In the genomic region with DNA sequence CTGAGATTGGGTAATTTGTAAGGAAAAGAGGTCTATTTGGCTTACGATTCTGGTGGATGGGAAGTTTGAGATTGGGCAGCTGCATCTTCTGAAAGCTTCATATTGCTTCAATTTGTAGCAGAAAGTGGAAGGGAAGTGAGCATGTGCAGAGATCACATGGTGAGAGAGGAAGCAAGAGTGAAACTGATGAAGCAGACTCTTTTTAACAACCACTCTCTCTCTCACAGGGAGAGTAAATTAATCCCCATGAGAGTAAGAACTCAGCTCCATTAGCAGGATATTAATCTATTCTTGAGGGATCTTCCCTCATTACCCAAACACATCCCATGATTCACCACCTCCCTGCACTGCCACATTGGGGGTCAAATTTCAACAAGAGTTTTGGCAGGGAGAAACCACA, we compare ENCODE assay signal across 22 cellular contexts.
DNase-seq lines count a peak whose midpoint lies in the region; ATAC-seq, FAIRE-seq and TF ChIP-seq lines count a peak whose summit lies in the region.
"Had no signal": no experiment of that assay in that cellular context is flagged by ENCODE, and none has a peak within 500 bp of the region (broad histone marks: within the 10 kb centered on the region; RNA-seq: fewer than 3 reads in every experiment).

No MANE protein-coding gene starts in this region.

- TF ChIP-seq POLR2A in GM12878 (IDR thresholded peaks at IDR 0.05; ENCODE audit: low read depth, low read length), result no peak

- 33% methylated on average over 1 of the region's 1 CpG for WGBS in GM12878 (ENCODE audit: insufficient coverage, insufficient replicate concordance, low lambda C conversion rate, missing lambda C conversion rate)

- no peak overlapping the region for H3K4me3 ChIP-seq in GM12878
- H3K4me3 ChIP-seq: BLaER1, GM23338 had no signal

- no peak overlapping the region for H2AFZ ChIP-seq in GM12878 (ENCODE audit: control insufficient read depth, low read depth, low read length)
- H2AFZ ChIP-seq: GM23338 had no signal

- no peak for TF ChIP-seq RAD21 in GM12878 (IDR thresholded peaks at IDR 0.05; ENCODE audit: insufficient read depth, low read depth, low read length)

- H3K79me2 ChIP-seq in GM12878 (ENCODE audit: control insufficient read depth, insufficient read depth, low read length), result no peaks in the 10 kb centered on the region

- no peaks in the 10 kb centered on the region for H3K36me3 ChIP-seq in GM12878 (ENCODE audit: control insufficient read depth in 2 of 2, insufficient read depth in 2 of 2, low read length in 1 of 2)
- H3K36me3 ChIP-seq: BLaER1 had no signal

- SMC1A ChIA-PET in GM12878 (lab: Charles Lee; ENCODE audit: uncharacterized antibody, unreplicated experiment), result no interaction called here

- ATAC-seq in GM12878, result no peak
- ATAC-seq in HG02642 (IDR thresholded peaks at IDR 0.05; ENCODE audit: poor library complexity, unreplicated experiment), result no peak
- ATAC-seq: CD8-positive, alpha-beta T cell; GM23338; HCT116 had no signal

- intact Hi-C loops in GM12878 (cut with micrococcal nuclease; ENCODE audit: unreplicated experiment), result no loop called here

- CTCF ChIA-PET in GM12878 (lab: Yijun Ruan, JAX), result no interaction called here

- BruUV-seq in GM12878 (replicated peaks; lab: Mats Ljungman, UMichigan), result no TSS peak

- H3K27me3 ChIP-seq in GM12878 (replicated peaks in 1 of 2; ENCODE audit: control insufficient read depth in 2 of 2, insufficient read depth in 2 of 2, low read length in 1 of 2), result no peaks in the 10 kb centered on the region
- H3K27me3 ChIP-seq: BLaER1 had no signal

- peak; percentile 34 for DNase-seq in NCI-H2107 treated with DMSO at 0.1 percent for 48 hours (lab: John Stamatoyannopoulos, UW; ENCODE audit: unreplicated experiment)
- no peak for DNase-seq in NCI-H2107 (lab: John Stamatoyannopoulos, UW)
- peak; percentile 4 to 52 for DNase-seq in NCI-H524 (lab: John Stamatoyannopoulos, UW)
- DNase-seq in NCI-H524 treated with DMSO at 0.1 percent for 48 hours (lab: John Stamatoyannopoulos, UW), result no peak
- DNase-seq in GM12878 (ENCODE audit: low read depth, low spot score), result no peak
- peak; percentile 15 for DNase-seq in left kidney (ENCODE audit: low read depth, low spot score)
- DNase-seq in ureter (ENCODE audit: low spot score), result no peak
- DNase-seq: Caco-2; CD4-positive, CD25-positive, alpha-beta regulatory T cell; CD8-positive, alpha-beta T cell; DMS153; EL; GDM1; H9 had no signal

- no peaks in the 10 kb centered on the region for H3K4me1 ChIP-seq in GM12878 (ENCODE audit: control insufficient read depth, insufficient read depth, low read length)
- H3K4me1 ChIP-seq: BLaER1, Caco-2 had no signal

- POLR2A ChIA-PET in GM12878 (lab: Charles Lee), result interaction anchor here (0.6 kb wide), 1 partner anchor 101 kb away, joined by 3 read pairs; no protein-coding TSS in a partner anchor

- no peak overlapping the region for H3K4me2 ChIP-seq in GM12878 (ENCODE audit: control insufficient read depth, insufficient read depth)
- H3K4me2 ChIP-seq: BLaER1, GM23338 had no signal

- TF ChIP-seq CTCF in GM12878 (IDR thresholded peaks at IDR 0.05 in 2 of 3, conservative IDR thresholded peaks at IDR 0.05 in 1 of 3; ENCODE audit: control insufficient read depth in 2 of 3, extremely low read depth in 1 of 3, insufficient read depth in 1 of 3, low read depth in 3 of 3, low read length in 3 of 3), result no peak

- H3K9me3 ChIP-seq in GM12878 (replicated peaks; ENCODE audit: control insufficient read depth, insufficient read depth, low read length), result no peaks in the 10 kb centered on the region
- H3K9me3 ChIP-seq: BLaER1, Caco-2 had no signal

- in situ Hi-C loops in GM12878 (cut with MboI), result no loop called here

- FAIRE-seq in GM12878 (lab: Jason Lieb, UNC), result no peak
- FAIRE-seq: A204.1, GM12892 had no signal

- H3K27ac ChIP-seq in GM12878 (ENCODE audit: control insufficient read depth, insufficient read depth), result no peak overlapping the region
- H3K27ac ChIP-seq: 22Rv1, BLaER1, C4-2B had no signal

- H3K9ac ChIP-seq in GM12878 (ENCODE audit: control insufficient read depth, insufficient read depth, low read length), result no peak overlapping the region
- H3K9ac ChIP-seq: BLaER1 had no signal

- no peaks in the 10 kb centered on the region for H4K20me1 ChIP-seq in GM12878 (ENCODE audit: control insufficient read depth, insufficient read depth)
- H4K20me1 ChIP-seq: BLaER1 had no signal

- no peak for TF ChIP-seq EP300 in GM12878 (IDR thresholded peaks at IDR 0.05; ENCODE audit: borderline replicate concordance in 1 of 2, control insufficient read depth in 1 of 2, low read depth in 2 of 2, low read length in 2 of 2)

- RAD21 ChIA-PET in GM12878 (lab: Charles Lee; ENCODE audit: unreplicated experiment), result no interaction called here

TF ChIP-seq in GM12878, 131 proteins besides CTCF, POLR2A, EP300 and RAD21:
- TF ChIP-seq MEF2B (IDR thresholded peaks at IDR 0.05; ENCODE audit: partially characterized antibody, poor library complexity, severe bottlenecking) (peak; percentile 66), IRF4 (IDR thresholded peaks at IDR 0.05; ENCODE audit: low read depth, low read length) (no peak), ZZZ3 (IDR thresholded peaks at IDR 0.05; ENCODE audit: control insufficient read depth, insufficient read length, low read depth) (no peak), MTA2 (IDR thresholded peaks at IDR 0.05; ENCODE audit: low read depth) (peak; percentile 54; the same call in 1 of the 2 replicates), SMARCA5 (IDR thresholded peaks at IDR 0.05) (no peak)

Comparison
In these comparisons a context has a peak if more than half of its experiments do, and no peak if none do; other contexts are left out.
1. DNase-seq: peak in NCI-H2107 treated with DMSO at 0.1 percent for 48 hours (single experiment), NCI-H524 (2 of 2) and left kidney (single experiment); none in NCI-H2107 (single experiment), NCI-H524 treated with DMSO at 0.1 percent for 48 hours (single experiment), GM12878 (single experiment) and ureter (single experiment).